In genomic region chr15:69666921-69667811, GRCh38 we compare ENCODE assay signal across 8 cellular contexts.
DNase-seq lines count a peak whose midpoint lies in the region; ATAC-seq and TF ChIP-seq lines count a peak whose summit lies in the region.

No MANE protein-coding gene starts in this region.

- no peaks in the 10 kb centered on the region for H3K79me1 ChIP-seq in mesenchymal stem cell (replicated peaks; ENCODE audit: low read length, poor library complexity, severe bottlenecking)

- no peak overlapping the region for H3K27ac ChIP-seq in right lobe of liver
- no peak overlapping the region for H3K27ac ChIP-seq in mesenchymal stem cell (ENCODE audit: low read length, poor library complexity, severe bottlenecking)

- no peak overlapping the region for H4K91ac ChIP-seq in mesenchymal stem cell (ENCODE audit: low read length)

- TF ChIP-seq POLR2A in right lobe of liver (IDR thresholded peaks at IDR 0.05): no peak

- H2BK12ac ChIP-seq in mesenchymal stem cell (ENCODE audit: low read length in 2 of 2): no peak overlapping the region

- no peak for TF ChIP-seq CTCF in GM12865 (IDR thresholded peaks at IDR 0.05; ENCODE audit: insufficient read depth, low read depth, low read length, missing control alignments)
- no peak for TF ChIP-seq CTCF in right lobe of liver (IDR thresholded peaks at IDR 0.05)

- intact Hi-C loops in right lobe of liver (cut with DNase I): no loop called here

- H2BK15ac ChIP-seq in mesenchymal stem cell (ENCODE audit: low read depth, poor library complexity, severe bottlenecking): no peak overlapping the region

- no peaks in the 10 kb centered on the region for H3K36me3 ChIP-seq in right lobe of liver
- H3K36me3 ChIP-seq in mesenchymal stem cell (ENCODE audit: control insufficient read depth in 1 of 2, insufficient read depth in 2 of 2, low read depth in 1 of 2, low read length in 2 of 2): no peaks in the 10 kb centered on the region

- no peaks in the 10 kb centered on the region for H3K4me1 ChIP-seq in right lobe of liver
- H3K4me1 ChIP-seq in mesenchymal stem cell (ENCODE audit: control insufficient read depth, insufficient read depth, low read depth, low read length): peaks cover 5% of the 10 kb centered on the region

- H2BK120ac ChIP-seq in mesenchymal stem cell (ENCODE audit: low read depth, low read length): no peak overlapping the region

- H3K14ac ChIP-seq in mesenchymal stem cell (ENCODE audit: low read length in 2 of 2): no peak overlapping the region

- no peak overlapping the region for H3K23ac ChIP-seq in mesenchymal stem cell (ENCODE audit: low read length in 2 of 2)

- ATAC-seq in GM21786 (IDR thresholded peaks at IDR 0.05; ENCODE audit: unreplicated experiment) (peak; percentile 34), right lobe of liver (peak; percentile 13 to 57 (median 46))

- 62% methylated on average over 14 of the region's 19 CpGs for WGBS in right lobe of liver (ENCODE audit: insufficient coverage, low coverage, low lambda C conversion rate, missing lambda C conversion rate)
- WGBS in mesenchymal stem cell: 80% methylated on average over 9 of the region's 19 CpGs

- no peak overlapping the region for H3K4me2 ChIP-seq in mesenchymal stem cell (ENCODE audit: low read length, poor library complexity, severe bottlenecking)

- no peak overlapping the region for H2BK5ac ChIP-seq in mesenchymal stem cell (ENCODE audit: low read depth, low read length, poor library complexity, severe bottlenecking)

- H3K9ac ChIP-seq in mesenchymal stem cell (ENCODE audit: low read length): no peak overlapping the region

- peak; percentile 86 for DNase-seq in GM12865 (ENCODE audit: low read depth)
- DNase-seq in NOMO-1 treated with dmso at 0.1 percent for 144 hours (lab: John Stamatoyannopoulos, UW; ENCODE audit: unreplicated experiment): peak; percentile 81
- peak in 2 of 3 donors; percentile 42 to 63 for DNase-seq in right lobe of liver
- no peak for DNase-seq in NCI-H1930 (lab: John Stamatoyannopoulos, UW)
- DNase-seq in mesenchymal stem cell: no peak
- DNase-seq in HuH-7 (ENCODE audit: low spot score): no peak
- no peak for DNase-seq in ecto neural progenitor cell (ENCODE audit: low spot score)

- H3K4me3 ChIP-seq in GM12865 (ENCODE audit: low read depth, low read length) (peak overlapping the region; percentile 18), right lobe of liver (no peak overlapping the region), mesenchymal stem cell (ENCODE audit: insufficient read depth in 1 of 2, low read depth in 1 of 2, low read length in 2 of 2) (no peak overlapping the region)

- no peaks in the 10 kb centered on the region for H3K9me3 ChIP-seq in right lobe of liver
- no peaks in the 10 kb centered on the region for H3K9me3 ChIP-seq in mesenchymal stem cell (ENCODE audit: control insufficient read depth, low read length)

- H3K27me3 ChIP-seq in right lobe of liver (no peaks in the 10 kb centered on the region), mesenchymal stem cell (ENCODE audit: control insufficient read depth in 1 of 2, insufficient read depth in 1 of 2, low read length in 2 of 2) (peaks cover 37 to 69% of the 10 kb centered on the region in 2 experiments)

- H2AK5ac ChIP-seq in mesenchymal stem cell (ENCODE audit: low read length, severe bottlenecking): no peak overlapping the region

- no peak overlapping the region for H4K8ac ChIP-seq in mesenchymal stem cell (ENCODE audit: low read length)

- no peak overlapping the region for H3K4ac ChIP-seq in mesenchymal stem cell (ENCODE audit: low read depth in 1 of 2, low read length in 2 of 2)

- H2AFZ ChIP-seq in mesenchymal stem cell (ENCODE audit: low read depth, low read length): no peak overlapping the region

- H3K18ac ChIP-seq in mesenchymal stem cell (ENCODE audit: low read depth in 1 of 2, low read length in 2 of 2): no peak overlapping the region

Comparison
In these comparisons a context has a peak if more than half of its experiments do, and no peak if none do; other contexts are left out.
1. DNase-seq: peak in GM12865 (single experiment), NOMO-1 treated with dmso at 0.1 percent for 144 hours (single experiment) and right lobe of liver (2 of 3); none in NCI-H1930 (0 of 2), mesenchymal stem cell (single experiment), HuH-7 (single experiment) and ecto neural progenitor cell (single experiment).